Comparison of ENCODE assay signal across 11 cellular contexts in the genomic region with DNA sequence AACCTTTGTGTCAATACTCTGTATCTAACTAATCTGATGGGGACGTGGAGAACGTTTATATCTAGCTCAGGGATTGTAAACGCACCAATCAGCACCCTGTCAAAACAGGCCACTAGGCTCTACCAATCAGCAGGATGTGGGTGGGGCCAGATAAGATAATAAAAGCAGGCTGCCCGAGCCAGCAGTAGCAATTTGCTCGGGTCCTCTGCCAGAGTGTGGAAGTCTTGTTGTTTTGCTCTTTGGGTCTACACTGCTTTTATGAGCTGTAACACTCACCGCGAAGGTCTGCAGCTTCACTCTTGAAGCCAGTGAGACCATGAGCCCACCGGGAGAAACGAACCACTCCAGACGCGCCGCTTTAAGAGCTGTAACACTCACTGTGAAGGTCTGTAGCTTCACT. TPM values are rescaled to one million over a fixed set of nuclear protein-coding genes. Genes with fewer than 3 reads are reported as not detected.
"Had no signal": no experiment of that assay in that cellular context is flagged by ENCODE, and none has a peak within 500 bp of the region (broad histone marks: within the 10 kb centered on the region; RNA-seq: fewer than 3 reads in every experiment).

No MANE protein-coding gene starts in this region.

RNA-seq across cellular contexts. Expression of gene COL26A1, which starts 13.4 kb away (rescaled TPM):
- total RNA-seq: dermis microvascular lymphatic vessel endothelial cell, esophagus mucosa, esophagus squamous epithelium, gastrocnemius medialis, glomerular endothelial cell, left cardiac atrium, left ventricle myocardium superior, lung microvascular endothelial cell, mesenteric fat pad, mucosa of descending colon had no signal
- polyA plus RNA-seq: keratinocyte had no signal
